ENCODE assay signal across 8 cellular contexts in genomic region chr3:40971191-40972168, GRCh38.
DNase-seq lines count a peak whose midpoint lies in the region; ATAC-seq and TF ChIP-seq lines count a peak whose summit lies in the region.

No MANE protein-coding gene starts in this region.

- WGBS in mesendoderm (ENCODE audit: extremely low coverage, insufficient coverage, low lambda C conversion rate), result no CpG with 5 or more reads among the region's 10 CpGs

- H3K27ac ChIP-seq in Panc1 (ENCODE audit: low read length) (no peak overlapping the region), coronary artery (peak overlapping the region; percentile 52 to 79), mesendoderm (ENCODE audit: low read depth, low read length) (no peak overlapping the region), upper lobe of right lung (peak overlapping the region; percentile 83)

- in situ Hi-C loops in Panc1 (cut with HindIII; ENCODE audit: low pct_unique_long_range_greater_than_20kb, low sequenced_read_pairs), result no loop called here

- no peaks in the 10 kb centered on the region for H3K9me3 ChIP-seq in Panc1 (ENCODE audit: control insufficient read depth, insufficient read depth, low read depth, low read length)
- H3K9me3 ChIP-seq in upper lobe of right lung, result no peaks in the 10 kb centered on the region

- no peaks in the 10 kb centered on the region for H3K79me1 ChIP-seq in mesendoderm (ENCODE audit: low read length)

- H3K36me3 ChIP-seq in Panc1 (ENCODE audit: control insufficient read depth, insufficient read depth, low read length), result no peaks in the 10 kb centered on the region
- H3K36me3 ChIP-seq in mesendoderm (ENCODE audit: control insufficient read depth, insufficient read depth, low read length), result no peaks in the 10 kb centered on the region
- H3K36me3 ChIP-seq in upper lobe of right lung, result no peaks in the 10 kb centered on the region

- H3K4ac ChIP-seq in mesendoderm (ENCODE audit: low read depth, low read length), result no peak overlapping the region

- ATAC-seq in GM19455 (IDR thresholded peaks at IDR 0.05; ENCODE audit: unreplicated experiment), result peak; percentile 98
- ATAC-seq in HG03469 (IDR thresholded peaks at IDR 0.05; ENCODE audit: unreplicated experiment), result peak; percentile 90
- ATAC-seq in Panc1, result peak; percentile 69
- peak; percentile 93 for ATAC-seq in upper lobe of right lung

- H2BK120ac ChIP-seq in mesendoderm (ENCODE audit: low read depth, low read length), result no peak overlapping the region

- no peak overlapping the region for H2BK5ac ChIP-seq in mesendoderm (ENCODE audit: low read length)

- H3K4me1 ChIP-seq in Panc1 (ENCODE audit: control insufficient read depth, insufficient read depth, low read length) (no peaks in the 10 kb centered on the region), mesendoderm (ENCODE audit: control insufficient read depth, low read depth, low read length) (no peaks in the 10 kb centered on the region), upper lobe of right lung (peaks cover 34% of the 10 kb centered on the region)

- H3K4me3 ChIP-seq in Panc1 (ENCODE audit: low read depth in 2 of 2, low read length in 2 of 2) (no peak overlapping the region), coronary artery (peak overlapping the region; percentile 18), mesendoderm (ENCODE audit: low read length) (no peak overlapping the region), upper lobe of right lung (no peak overlapping the region)

- no peak overlapping the region for H3K23ac ChIP-seq in mesendoderm (ENCODE audit: low read length)

- no peak overlapping the region for H3K56ac ChIP-seq in mesendoderm (ENCODE audit: low read length)

- no TSS peak for BruUV-seq in Panc1 (replicated peaks; lab: Mats Ljungman, UMichigan)

- CTCF ChIA-PET in Panc1 (lab: Charles Lee), result no interaction called here

- H4K5ac ChIP-seq in mesendoderm (ENCODE audit: low read length), result no peak overlapping the region

- H3K79me2 ChIP-seq in mesendoderm (ENCODE audit: control insufficient read depth, insufficient read depth, low read length), result no peaks in the 10 kb centered on the region

- intact Hi-C loops in Panc1 (cut with micrococcal nuclease; ENCODE audit: unreplicated experiment) (no loop called here), upper lobe of right lung (cut with DNase I) (no loop called here)

- H2AK5ac ChIP-seq in mesendoderm (ENCODE audit: low read length), result no peak overlapping the region

- no peak for TF ChIP-seq CTCF in Panc1 (IDR thresholded peaks at IDR 0.05)
- no peak for TF ChIP-seq CTCF in coronary artery (IDR thresholded peaks at IDR 0.05)
- TF ChIP-seq CTCF in upper lobe of right lung (IDR thresholded peaks at IDR 0.05), result no peak

- no peak overlapping the region for H3K9ac ChIP-seq in mesendoderm (ENCODE audit: low read length)

- H4K8ac ChIP-seq in mesendoderm (ENCODE audit: low read depth, low read length), result no peak overlapping the region

- H3K27me3 ChIP-seq in Panc1 (ENCODE audit: control insufficient read depth, insufficient read depth, low read length) (no peaks in the 10 kb centered on the region), mesendoderm (ENCODE audit: insufficient read depth, low read length, poor library complexity) (no peaks in the 10 kb centered on the region), upper lobe of right lung (no peaks in the 10 kb centered on the region)

- H3K4me2 ChIP-seq in mesendoderm (ENCODE audit: low read length), result no peak overlapping the region

- no peak overlapping the region for H3K18ac ChIP-seq in mesendoderm (ENCODE audit: low read length)

- DNase-seq in EH (ENCODE audit: low read depth), result peak; percentile 96
- DNase-seq in Panc1 (ENCODE audit: low read depth, low spot score), result peak; percentile 81
- peak; percentile 91 for DNase-seq in coronary artery (ENCODE audit: low spot score)
- DNase-seq in mesendoderm, result peak; percentile 38
- DNase-seq in upper lobe of right lung, result peak; percentile 80
- no peak for DNase-seq in occipital lobe (lab: John Stamatoyannopoulos, UW)

- POLR2A ChIA-PET in Panc1 (lab: Charles Lee), result no interaction called here

- no peak overlapping the region for H2BK15ac ChIP-seq in mesendoderm (replicated peaks; ENCODE audit: low read depth)

Comparison
In these comparisons a context has a peak if more than half of its experiments do, and no peak if none do; other contexts are left out.
1. H3K27ac ChIP-seq: peak in coronary artery (2 of 2) and upper lobe of right lung (single experiment); none in Panc1 (single experiment) and mesendoderm (single experiment).
2. Peak in every context shown above with its lines, with median percentiles within 50 percentile points of each other: ATAC-seq.